In the genomic region with DNA sequence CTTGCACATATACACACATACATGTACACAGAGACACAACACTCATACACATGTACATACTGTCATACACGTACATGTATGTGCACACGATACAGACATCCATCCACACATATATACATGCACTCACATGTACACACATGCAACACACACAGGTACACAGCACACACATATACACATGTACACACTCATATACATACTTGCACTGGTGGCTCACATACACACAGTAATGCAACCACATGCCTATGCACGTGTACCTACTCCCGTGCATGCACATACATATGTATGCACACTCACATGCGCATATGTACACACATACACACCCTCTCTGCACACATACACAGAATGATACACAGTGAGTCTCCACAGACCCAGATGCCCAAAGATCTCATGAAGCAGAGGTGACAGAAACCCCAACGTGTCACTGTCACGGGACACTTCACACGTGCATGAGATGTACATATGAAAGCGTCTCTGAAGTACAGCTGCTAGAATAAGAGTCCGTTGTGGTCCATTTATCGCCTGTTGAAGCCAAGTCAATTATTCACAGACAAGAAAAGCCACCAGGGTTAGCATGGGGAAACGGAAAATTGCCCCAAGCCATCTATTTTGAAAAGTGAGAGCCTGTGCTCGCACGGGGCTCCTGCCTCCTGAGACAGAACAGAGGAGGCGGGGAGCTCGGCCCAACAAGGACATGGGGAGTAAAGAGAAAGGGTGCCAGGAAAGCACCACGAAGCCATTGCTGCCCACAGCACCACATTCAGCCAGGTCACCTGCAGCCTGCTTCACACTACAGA, we compare ENCODE assay signal across 13 cellular contexts. TPM values are rescaled to one million over a fixed set of nuclear protein-coding genes. Genes with fewer than 3 reads are reported as not detected.
DNase-seq lines count a peak whose midpoint lies in the region; ATAC-seq and TF ChIP-seq lines count a peak whose summit lies in the region.
"Had no signal": no experiment of that assay in that cellular context is flagged by ENCODE, and none has a peak within 500 bp of the region (broad histone marks: within the 10 kb centered on the region; RNA-seq: fewer than 3 reads in every experiment).

No MANE protein-coding gene starts in this region.

- TF ChIP-seq CTCF in GM13977 (IDR thresholded peaks at IDR 0.05; ENCODE audit: extremely low read depth, insufficient read depth, missing control alignments), result no peak
- no peak for TF ChIP-seq CTCF in SU-DHL-6 (IDR thresholded peaks at IDR 0.05; ENCODE audit: insufficient read depth, low read length, poor library complexity, severe bottlenecking)
- no peak for TF ChIP-seq CTCF in gastrocnemius medialis (IDR thresholded peaks at IDR 0.05 in 4 of 5, conservative IDR thresholded peaks at IDR 0.05 in 1 of 5)
- TF ChIP-seq CTCF in BE2C (IDR thresholded peaks at IDR 0.05; ENCODE audit: low read depth, low read length), result no peak

- H3K9me2 ChIP-seq in SU-DHL-6 (replicated peaks; ENCODE audit: insufficient read depth, low read length), result no peaks in the 10 kb centered on the region

- peak overlapping the region; percentile 42 for H3K4me2 ChIP-seq in SU-DHL-6 (ENCODE audit: low read depth, low read length, poor library complexity, severe bottlenecking)

- in situ Hi-C loops in GM13977 (cut with MboI; ENCODE audit: low pct_unique_long_range_greater_than_20kb, low sequenced_read_pairs, unreplicated experiment), result no loop called here
- in situ Hi-C loops in gastrocnemius medialis (cut with MboI; ENCODE audit: low sequenced_read_pairs in 4 of 4), result no loop called here

- intact Hi-C loops in gastrocnemius medialis (cut with DNase I; ENCODE audit: low total_unique reads), result no loop called here

- no peak overlapping the region for H2AFZ ChIP-seq in SU-DHL-6 (ENCODE audit: low read depth, low read length, severe bottlenecking)

- no peak overlapping the region for H3K9ac ChIP-seq in SU-DHL-6 (ENCODE audit: low read length)

- no peaks in the 10 kb centered on the region for H3K9me3 ChIP-seq in SU-DHL-6 (ENCODE audit: insufficient read depth, low read length)
- no peaks in the 10 kb centered on the region for H3K9me3 ChIP-seq in gastrocnemius medialis
- H3K9me3 ChIP-seq in BE2C, result no peaks in the 10 kb centered on the region

- H3K36me3 ChIP-seq in SU-DHL-6 (ENCODE audit: low read length) (no peaks in the 10 kb centered on the region), gastrocnemius medialis (no peaks in the 10 kb centered on the region), BE2C (peaks cover 28% of the 10 kb centered on the region)

- peak; percentile 73 for DNase-seq in GM13977 (ENCODE audit: low spot score)
- no peak for DNase-seq in gastrocnemius medialis
- no peak for DNase-seq in erythroblast (lab: John Stamatoyannopoulos, UW)
- no peak for DNase-seq in activated naive CD4-positive, alpha-beta T cell treated with anti-CD3 and anti-CD28 coated beads, Interleukin-2, amount 50 U/mL, for 16 hours
- no peak for DNase-seq in BE2C
- DNase-seq: amniotic stem cell, Calu3, NCI-H345 had no signal

- ATAC-seq in GM19467 (IDR thresholded peaks at IDR 0.05; ENCODE audit: unreplicated experiment) (peak; percentile 38), HG03060 (IDR thresholded peaks at IDR 0.05; ENCODE audit: low read depth, unreplicated experiment) (peak; percentile 25), gastrocnemius medialis (no peak)
- ATAC-seq: esophagus mucosa had no signal

- H3K4me1 ChIP-seq in gastrocnemius medialis (peaks cover 0 to 3% of the 10 kb centered on the region in 2 donors), BE2C (no peaks in the 10 kb centered on the region)

- H3K27ac ChIP-seq in SU-DHL-6 (ENCODE audit: low read depth, low read length) (peak overlapping the region; percentile 82), gastrocnemius medialis (no peak overlapping the region)

- H3K4me3 ChIP-seq in SU-DHL-6 (ENCODE audit: insufficient read depth, low read length, poor library complexity, severe bottlenecking) (no peak overlapping the region), gastrocnemius medialis (no peak overlapping the region), BE2C (ENCODE audit: low read depth, low read length) (no peak overlapping the region)

- H4K20me1 ChIP-seq in SU-DHL-6 (ENCODE audit: low read depth, low read length), result no peaks in the 10 kb centered on the region

- peaks cover 29% of the 10 kb centered on the region for H3F3A ChIP-seq in SU-DHL-6 (ENCODE audit: insufficient read depth)

- TF ChIP-seq POLR2A in gastrocnemius medialis (IDR thresholded peaks at IDR 0.05) (no peak), erythroblast (IDR thresholded peaks at IDR 0.05; ENCODE audit: low read length) (no peak)

- no peaks in the 10 kb centered on the region for H3K27me3 ChIP-seq in SU-DHL-6 (ENCODE audit: low read length)
- no peaks in the 10 kb centered on the region for H3K27me3 ChIP-seq in gastrocnemius medialis
- no peaks in the 10 kb centered on the region for H3K27me3 ChIP-seq in BE2C

- peaks cover 25% of the 10 kb centered on the region; the same call in 1 of the 2 replicates for H3K79me2 ChIP-seq in SU-DHL-6 (ENCODE audit: insufficient read depth, low read length)

RNA-seq across cellular contexts. Expression of gene LPCAT1, which starts 24.9 kb away (rescaled TPM):
- total RNA-seq in gastrocnemius medialis, result 1 to 10 TPM; 1.4 to 9.2 (median 4.2) TPM
- 28.2 TPM for polyA plus RNA-seq in BE2C (2012; ENCODE audit: insufficient read depth, insufficient read length, low read depth)

RNA-seq across cellular contexts. Expression of gene SLC6A3, which starts 53.6 kb away (rescaled TPM):
- not detected for total RNA-seq in gastrocnemius medialis
- 1.2 TPM for polyA plus RNA-seq in BE2C (2012; ENCODE audit: insufficient read depth, insufficient read length, low read depth)
- total RNA-seq: Calu3, lung microvascular endothelial cell had no signal

Comparison
In these comparisons a context has a peak if more than half of its experiments do, and no peak if none do; other contexts are left out.
1. ATAC-seq: peak in GM19467 (single experiment) and HG03060 (single experiment); none in gastrocnemius medialis (0 of 2).